In the genomic region with DNA sequence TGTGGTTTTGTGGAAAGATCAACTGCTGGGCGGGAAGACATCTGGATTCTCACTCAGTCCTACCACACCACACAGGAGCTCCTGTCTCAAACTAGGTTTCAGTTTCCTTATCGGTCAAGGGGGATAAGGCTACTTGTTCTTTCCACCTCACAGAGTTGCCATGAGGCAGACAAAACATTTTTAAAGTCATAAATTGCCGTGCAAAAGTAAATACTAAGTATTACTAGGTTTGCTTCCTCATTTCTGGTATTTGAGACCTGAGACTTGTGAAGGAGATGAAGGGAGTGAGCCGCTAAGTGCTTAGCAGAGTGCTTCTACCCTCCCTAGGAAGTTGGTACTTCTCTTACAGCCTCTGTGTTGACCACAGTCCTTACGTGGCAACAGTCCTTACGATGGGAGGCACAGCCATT, we compare ENCODE assay signal across 8 cellular contexts. TPM values are rescaled to one million over a fixed set of nuclear protein-coding genes. Genes with fewer than 3 reads are reported as not detected.
DNase-seq lines count a peak whose midpoint lies in the region; ATAC-seq and TF ChIP-seq lines count a peak whose summit lies in the region.

No MANE protein-coding gene starts in this region.

- peaks cover 23% of the 10 kb centered on the region for H3K36me3 Mint-ChIP-seq in endodermal cell (ENCODE audit: low read depth)

- no peak overlapping the region for H3K27ac Mint-ChIP-seq in endodermal cell

- TF ChIP-seq POLR2A in heart left ventricle (IDR thresholded peaks at IDR 0.05) (no peak), Peyer's patch (IDR thresholded peaks at IDR 0.05) (no peak)

- peaks cover 9% of the 10 kb centered on the region for H3K4me1 Mint-ChIP-seq in endodermal cell

- peak overlapping the region; percentile 80 for H3K4me2 ChIP-seq in parathyroid adenoma (ENCODE audit: low read length)

- H3K4me3 Mint-ChIP-seq in endodermal cell: peak overlapping the region; percentile 74

- intact Hi-C loops in heart left ventricle (cut with DNase I): loop anchor here in 6 of 10 donors (5.0 to 10.0 kb wide), 4 partner anchors 34 to 226 kb away; a partner anchor contains a TSS
- intact Hi-C loops in Right ventricle myocardium inferior (cut with DNase I): no loop called here

- H3K9ac ChIP-seq in endodermal cell (ENCODE audit: extremely low read depth, low read length, poor library complexity, severe bottlenecking) (peak overlapping the region; percentile 76), parathyroid adenoma (no peak overlapping the region)

- TF ChIP-seq CTCF in heart left ventricle (IDR thresholded peaks at IDR 0.05): no peak
- TF ChIP-seq CTCF in Peyer's patch (IDR thresholded peaks at IDR 0.05): no peak
- TF ChIP-seq CTCF in endodermal cell (conservative IDR thresholded peaks at IDR 0.05): no peak
- TF ChIP-seq CTCF in parathyroid adenoma (IDR thresholded peaks at IDR 0.05): no peak

- no peaks in the 10 kb centered on the region for H3K9me3 Mint-ChIP-seq in endodermal cell

- DNase-seq in heart left ventricle: no peak
- DNase-seq in Right ventricle myocardium inferior (ENCODE audit: missing footprints): no peak
- DNase-seq in Peyer's patch: no peak
- DNase-seq in endodermal cell: no peak
- no peak for DNase-seq in NCI-H510A treated with DMSO at 0.1 percent for 48 hours (lab: John Stamatoyannopoulos, UW)
- no peak for DNase-seq in OCI-M2 (lab: John Stamatoyannopoulos, UW; ENCODE audit: unreplicated experiment)

- H3K27me3 ChIP-seq in heart left ventricle (no peaks in the 10 kb centered on the region), Peyer's patch (no peaks in the 10 kb centered on the region), endodermal cell (ENCODE audit: control insufficient read depth, insufficient read depth, low read length, poor library complexity, severe bottlenecking) (no peaks in the 10 kb centered on the region), parathyroid adenoma (ENCODE audit: control insufficient read depth, insufficient read depth, low read length) (no peaks in the 10 kb centered on the region)

- peak overlapping the region; percentile 47 to 96 (median 82) for H3K4me3 ChIP-seq in heart left ventricle
- H3K4me3 ChIP-seq in Peyer's patch: peak overlapping the region; percentile 70 to 87 (median 83)
- peak overlapping the region; percentile 85 for H3K4me3 ChIP-seq in endodermal cell (ENCODE audit: low read length)
- H3K4me3 ChIP-seq in parathyroid adenoma (ENCODE audit: low read depth, low read length): peak overlapping the region; percentile 81

- no peak overlapping the region for H2AFZ ChIP-seq in parathyroid adenoma

- H3K9me3 ChIP-seq in heart left ventricle: no peaks in the 10 kb centered on the region
- no peaks in the 10 kb centered on the region for H3K9me3 ChIP-seq in Peyer's patch
- no peaks in the 10 kb centered on the region for H3K9me3 ChIP-seq in endodermal cell (ENCODE audit: control insufficient read depth, low read length)
- no peaks in the 10 kb centered on the region for H3K9me3 ChIP-seq in parathyroid adenoma (ENCODE audit: control insufficient read depth, low read length)

- 51 to 60% (median 54%) methylated on average over 6 of the region's 6 CpGs for WGBS in heart left ventricle, 4 donors
- WGBS in endodermal cell (ENCODE audit: insufficient coverage in 1 of 2, insufficient read length in 1 of 2), 2 experiments: 94 to 100% methylated on average over 2 to 6 of the region's 6 CpGs

- H3K27me3 Mint-ChIP-seq in endodermal cell (ENCODE audit: insufficient read depth): no peaks in the 10 kb centered on the region

- ATAC-seq in heart left ventricle: no peak
- ATAC-seq in Right ventricle myocardium inferior: no peak
- ATAC-seq in HG02970 (IDR thresholded peaks at IDR 0.05; ENCODE audit: low FRiP score, unreplicated experiment): peak; percentile 25

- H3K4me1 ChIP-seq in heart left ventricle (peaks cover 0 to 54% (median 37%) of the 10 kb centered on the region in 12 donors), Peyer's patch (peaks cover 0 to 32% (median 7%) of the 10 kb centered on the region in 4 donors), endodermal cell (ENCODE audit: control insufficient read depth, insufficient read depth, low read length) (peaks cover 3% of the 10 kb centered on the region), parathyroid adenoma (peaks cover 3% of the 10 kb centered on the region)

- H3K79me2 ChIP-seq in parathyroid adenoma: no peaks in the 10 kb centered on the region

- H3K36me3 ChIP-seq in heart left ventricle: peaks cover 0 to 42% (median 30%) of the 10 kb centered on the region in 9 donors
- H3K36me3 ChIP-seq in Peyer's patch: peaks cover 0 to 34% (median 0%) of the 10 kb centered on the region in 3 donors
- H3K36me3 ChIP-seq in endodermal cell (ENCODE audit: control insufficient read depth, insufficient read depth, low read length): peaks cover 37% of the 10 kb centered on the region
- H3K36me3 ChIP-seq in parathyroid adenoma (ENCODE audit: control insufficient read depth, insufficient read depth, low read length): no peaks in the 10 kb centered on the region

- H3K27ac ChIP-seq in heart left ventricle (peak overlapping the region; percentile 89 to 96 (median 94)), Peyer's patch (peak overlapping the region; percentile 57 to 97 (median 94)), endodermal cell (ENCODE audit: low read depth, low read length) (no peak overlapping the region), parathyroid adenoma (peak overlapping the region; percentile 89)

RNA-seq across cellular contexts. Expression of a gene that starts 1.5 kb away (rescaled TPM):
- total RNA-seq in heart left ventricle (100 to 1,000 TPM in 1 of 9 donors, 10 to 100 TPM in 8; 52.7 to 281 (median 66.1) TPM), Right ventricle myocardium inferior (56.9 TPM), Peyer's patch (10 to 100 TPM; 41.4 to 79.2 (median 67.4) TPM), endodermal cell (10 to 100 TPM; 34.3 to 39.9 TPM)
- polyA plus RNA-seq in heart left ventricle: 10 to 100 TPM; 14.4 to 70.4 TPM
- 29.2 TPM for polyA plus RNA-seq in endodermal cell (2013, experiment 1 of 2)
- polyA plus RNA-seq in endodermal cell (2013, experiment 2 of 2): 27.9 TPM

RNA-seq across cellular contexts. Expression of a gene that starts 36.0 kb away (rescaled TPM):
- total RNA-seq in heart left ventricle (10 to 100 TPM in 7 of 9 donors, 1 to 10 TPM in 2; 4.4 to 22.1 (median 15.0) TPM), Right ventricle myocardium inferior (22.0 TPM), Peyer's patch (10 to 100 TPM; 12.6 to 21.0 (median 18.9) TPM), endodermal cell (100 to 1,000 TPM in 1 of 2 donors, 10 to 100 TPM in 1; 94.5 to 107 TPM)
- polyA plus RNA-seq in heart left ventricle: 1 to 10 TPM; 4.8 to 8.8 TPM
- 73.8 TPM for polyA plus RNA-seq in endodermal cell (2013, experiment 1 of 2)
- polyA plus RNA-seq in endodermal cell (2013, experiment 2 of 2): 61.5 TPM
